Comparison of ENCODE assay signal across 6 cellular contexts in genomic region chr14:64539186-64539552, GRCh38. TPM values are rescaled to one million over a fixed set of nuclear protein-coding genes. Genes with fewer than 3 reads are reported as not detected.
DNase-seq lines count a peak whose midpoint lies in the region; ATAC-seq and TF ChIP-seq lines count a peak whose summit lies in the region.

No MANE protein-coding gene starts in this region.

- H3K27me3 ChIP-seq in psoas muscle (ENCODE audit: insufficient read depth in 3 of 3, low read length in 2 of 3), result no peaks in the 10 kb centered on the region

- peaks cover 35% of the 10 kb centered on the region for H3K4me1 Mint-ChIP-seq in central memory CD8-positive, alpha-beta T cell

- H3K9me3 ChIP-seq in psoas muscle, result no peaks in the 10 kb centered on the region

- H3K27me3 Mint-ChIP-seq in central memory CD8-positive, alpha-beta T cell, result no peaks in the 10 kb centered on the region

- intact Hi-C loops in psoas muscle (cut with DNase I) (loop anchor here in 1 of 2 donors (2.0 kb wide), 1 partner anchor 98 kb away; no protein-coding TSS in a partner anchor), left colon (cut with DNase I, micrococcal nuclease) (no loop called here)

- ATAC-seq in central memory CD8-positive, alpha-beta T cell (replicated peaks; ENCODE audit: extremely low read depth, poor library complexity, severe bottlenecking), result no peak
- ATAC-seq in psoas muscle (no peak), left colon (no peak), HG03442 (IDR thresholded peaks at IDR 0.05; ENCODE audit: unreplicated experiment) (no peak)

- H3K4me3 ChIP-seq in psoas muscle, result peak overlapping the region; percentile 81

- no peaks in the 10 kb centered on the region for H3K9me3 Mint-ChIP-seq in central memory CD8-positive, alpha-beta T cell

- TF ChIP-seq CTCF in psoas muscle (IDR thresholded peaks at IDR 0.05), result no peak

- peaks cover 7% of the 10 kb centered on the region for H3K4me1 ChIP-seq in psoas muscle

- peak overlapping the region; percentile 92 for H3K27ac Mint-ChIP-seq in central memory CD8-positive, alpha-beta T cell (ENCODE audit: low read depth)

- H3K27ac ChIP-seq in psoas muscle, result peak overlapping the region; percentile 87

- 50 to 53% (median 51%) methylated on average over 11 of the region's 11 CpGs for WGBS in psoas muscle, 3 donors

- H3K4me3 Mint-ChIP-seq in central memory CD8-positive, alpha-beta T cell, result peak overlapping the region; percentile 95

- peak; percentile 26 for DNase-seq in HPDE6-E6E7 (ENCODE audit: extremely low spot score)
- DNase-seq in central memory CD8-positive, alpha-beta T cell (ENCODE audit: low spot score in 2 of 2), result no peak
- no peak for DNase-seq in psoas muscle
- DNase-seq in left colon, result no peak
- no peak for DNase-seq in CD1c-positive myeloid dendritic cell (ENCODE audit: extremely low spot score)

- no peaks in the 10 kb centered on the region for H3K36me3 ChIP-seq in psoas muscle (ENCODE audit: insufficient read depth in 1 of 2, low read depth in 1 of 2)

- peaks cover 15% of the 10 kb centered on the region for H3K36me3 Mint-ChIP-seq in central memory CD8-positive, alpha-beta T cell (ENCODE audit: insufficient read depth)

RNA-seq across cellular contexts. Expression of gene HSPA2, which starts 1.4 kb away (rescaled TPM):
- total RNA-seq in psoas muscle, result 10 to 100 TPM; 25.0 to 65.6 (median 54.1) TPM
- 100 to 1,000 TPM in 1 of 3 donors, 10 to 100 TPM in 1, 1 to 10 TPM in 1; 4.1 to 180 (median 33.8) TPM for polyA plus RNA-seq in psoas muscle
- 10 to 100 TPM; 52.7 to 61.7 TPM for total RNA-seq in left colon

RNA-seq across cellular contexts. Expression of gene PPP1R36, which starts 10.6 kb away (rescaled TPM):
- total RNA-seq in psoas muscle (under 1 TPM in 3 of 4 donors, not detected in 1; 0.30 to 0.71 (median 0.46) TPM), left colon (10 to 100 TPM in 1 of 2 donors, 1 to 10 TPM in 1; 7.1 to 10.7 TPM)
- polyA plus RNA-seq in psoas muscle, result under 1 TPM in 2 of 3 donors, not detected in 1; 0.16 to 0.86 TPM

RNA-seq across cellular contexts. Expression of gene ZBTB1, which starts 34.6 kb away (rescaled TPM):
- 10 to 100 TPM; 18.6 to 26.3 (median 22.7) TPM for total RNA-seq in psoas muscle
- 10 to 100 TPM; 11.0 to 39.2 (median 13.8) TPM for polyA plus RNA-seq in psoas muscle
- total RNA-seq in left colon, result 10 to 100 TPM; 29.5 to 32.1 TPM

RNA-seq across cellular contexts. Expression of gene ZBTB25, which starts 35.5 kb away (rescaled TPM):
- 10 to 100 TPM; 10.2 to 12.7 (median 11.8) TPM for total RNA-seq in psoas muscle
- 10 to 100 TPM in 1 of 3 donors, 1 to 10 TPM in 2; 2.7 to 11.2 (median 3.2) TPM for polyA plus RNA-seq in psoas muscle
- 1 to 10 TPM; 5.9 to 6.5 TPM for total RNA-seq in left colon

Comparison
In these comparisons a context has a peak if more than half of its experiments do, and no peak if none do; other contexts are left out.
1. RNA of gene PPP1R36, which starts 10.6 kb away (total RNA-seq): 7.1 to 10.7 TPM in left colon; 0.30 to 0.71 TPM in psoas muscle; every median in the first group is over 4 times any median in the second.